ENCODE assay signal across 9 cellular contexts in the genomic region with DNA sequence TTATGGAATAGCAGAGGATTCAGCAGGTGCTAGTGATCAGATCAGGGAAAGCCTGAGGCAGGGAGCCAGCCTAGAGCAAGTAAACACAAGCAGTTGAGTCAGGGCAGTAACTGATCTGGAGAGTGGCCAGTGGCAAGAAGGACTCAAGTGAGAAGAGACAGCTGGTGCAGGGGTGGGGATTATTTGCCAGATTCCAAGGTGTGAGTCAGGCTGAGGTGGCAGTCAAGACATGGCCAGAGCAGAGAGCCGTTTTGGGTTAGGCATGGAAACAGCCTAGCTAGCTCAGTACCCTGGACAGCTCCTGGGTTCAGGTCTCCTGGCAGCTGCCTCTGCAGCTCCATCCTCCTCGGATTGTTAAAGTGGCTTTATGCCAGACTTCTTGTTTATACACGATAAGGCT.
A peak's percentile ranks its signal among the peaks of the same experiment; 100 is the strongest.
DNase-seq lines count a peak whose midpoint lies in the region; ATAC-seq, FAIRE-seq and TF ChIP-seq lines count a peak whose summit lies in the region.
"Had no signal": no experiment of that assay in that cellular context is flagged by ENCODE, and none has a peak within 500 bp of the region (broad histone marks: within the 10 kb centered on the region; RNA-seq: fewer than 3 reads in every experiment).

No MANE protein-coding gene starts in this region.

- H3K9me3 Mint-ChIP-seq in CD8-positive, alpha-beta memory T cell: peaks cover 0 to 3% (median 2%) of the 10 kb centered on the region in 5 donors

- H3K27ac Mint-ChIP-seq in CD8-positive, alpha-beta memory T cell: no peak overlapping the region
- H3K27ac Mint-ChIP-seq: naive B cell had no signal

- peak; percentile 59 for FAIRE-seq in A549 (lab: Jason Lieb, UNC)

- 0 out of 5 replicates have a peak, but pooled peaks of 1 of the 2 experiments have one; percentile 15 for TF ChIP-seq RAD21 in A549 (conservative IDR thresholded peaks at IDR 0.05 in 1 of 2, IDR thresholded peaks at IDR 0.05 in 1 of 2)

- 0 out of 3 replicates have a peak overlapping the region, but pooled peaks have one; percentile 24 for H3K4me2 ChIP-seq in A549

- no peaks in the 10 kb centered on the region for H3K4me1 Mint-ChIP-seq in CD8-positive, alpha-beta memory T cell
- H3K4me1 Mint-ChIP-seq: naive B cell had no signal

- H3K4me3 Mint-ChIP-seq in CD8-positive, alpha-beta memory T cell: no peak overlapping the region
- H3K4me3 Mint-ChIP-seq: naive B cell had no signal

- DNase-seq in A549 (ENCODE audit: low read depth in 1 of 2, low spot score in 1 of 2) (peak; percentile 65 to 88), HCEC 1CT (peak; percentile 55), RPMI7951 (ENCODE audit: low read depth) (peak; percentile 56), epithelial cell of prostate (ENCODE audit: low read depth, low spot score) (peak; percentile 84), skeletal muscle cell (ENCODE audit: low read depth) (peak; percentile 1)
- DNase-seq in CD8-positive, alpha-beta memory T cell: no peak
- DNase-seq: naive B cell had no signal

- 3% methylated on average over 3 of the region's 3 CpGs for WGBS in A549 (ENCODE audit: missing lambda C conversion rate)

- no peak for TF ChIP-seq CTCF in A549 (IDR thresholded peaks at IDR 0.05)

- H3K36me3 ChIP-seq in CD8-positive, alpha-beta memory T cell (ENCODE audit: insufficient read depth, low read length): no peaks in the 10 kb centered on the region

- H3K9me3 ChIP-seq in A549: no peaks in the 10 kb centered on the region
- H3K9me3 ChIP-seq in CD8-positive, alpha-beta memory T cell (ENCODE audit: low read length): no peaks in the 10 kb centered on the region

- peaks cover 4% of the 10 kb centered on the region; the same call in 1 of the 3 replicates for H3K4me1 ChIP-seq in A549
- H3K4me1 ChIP-seq in CD8-positive, alpha-beta memory T cell (ENCODE audit: insufficient read depth, low read length): no peaks in the 10 kb centered on the region

- TF ChIP-seq EP300 in A549 (IDR thresholded peaks at IDR 0.05): no peak; a peak in 1 of 5 replicates

- POLR2A ChIA-PET in A549 (lab: Yijun Ruan, JAX): no interaction called here
- POLR2A ChIA-PET in CD8-positive, alpha-beta memory T cell (lab: Charles Lee): no interaction called here

- H3K27me3 ChIP-seq in CD8-positive, alpha-beta memory T cell (ENCODE audit: insufficient read depth, low read length, poor library complexity, severe bottlenecking): no peaks in the 10 kb centered on the region

- H3K27ac ChIP-seq in A549 (no peak overlapping the region), epithelial cell of prostate (no peak overlapping the region)
- H3K27ac ChIP-seq in CD8-positive, alpha-beta memory T cell (ENCODE audit: low read depth, low read length): no peak overlapping the region

- ATAC-seq in A549 (peak; percentile 98 to 100), HG03469 (IDR thresholded peaks at IDR 0.05; ENCODE audit: unreplicated experiment) (no peak), HG03196 (IDR thresholded peaks at IDR 0.05; ENCODE audit: unreplicated experiment) (no peak)

- CTCF ChIA-PET in A549 (lab: Yijun Ruan, JAX): no interaction called here
- CTCF ChIA-PET in CD8-positive, alpha-beta memory T cell (lab: Charles Lee): no interaction called here

- TF ChIP-seq POLR2A in A549 (IDR thresholded peaks at IDR 0.05; ENCODE audit: low read length): no peak

- H3K36me3 Mint-ChIP-seq in CD8-positive, alpha-beta memory T cell: no peaks in the 10 kb centered on the region
- H3K36me3 Mint-ChIP-seq: naive B cell had no signal

- H3K27me3 Mint-ChIP-seq in CD8-positive, alpha-beta memory T cell: no peaks in the 10 kb centered on the region

- H3K4me3 ChIP-seq in A549: no peak overlapping the region
- no peak overlapping the region for H3K4me3 ChIP-seq in skeletal muscle cell (ENCODE audit: low read depth, low read length)
- H3K4me3 ChIP-seq in CD8-positive, alpha-beta memory T cell (ENCODE audit: low read length): no peak overlapping the region

TF ChIP-seq in A549, 52 proteins besides CTCF, POLR2A, EP300 and RAD21 (continues in another document):
- TF ChIP-seq HOXA7 (CRISPR knock-in tag; IDR thresholded peaks at IDR 0.05): no peak
- TF ChIP-seq HDAC2 (IDR thresholded peaks at IDR 0.05): no peak
- TF ChIP-seq CBX8 (IDR thresholded peaks at IDR 0.05): no peak
- TF ChIP-seq GATA3 (IDR thresholded peaks at IDR 0.05; ENCODE audit: borderline replicate concordance): peak; percentile 80; the same call in 1 of the 2 replicates
- TF ChIP-seq, protein P1, sequence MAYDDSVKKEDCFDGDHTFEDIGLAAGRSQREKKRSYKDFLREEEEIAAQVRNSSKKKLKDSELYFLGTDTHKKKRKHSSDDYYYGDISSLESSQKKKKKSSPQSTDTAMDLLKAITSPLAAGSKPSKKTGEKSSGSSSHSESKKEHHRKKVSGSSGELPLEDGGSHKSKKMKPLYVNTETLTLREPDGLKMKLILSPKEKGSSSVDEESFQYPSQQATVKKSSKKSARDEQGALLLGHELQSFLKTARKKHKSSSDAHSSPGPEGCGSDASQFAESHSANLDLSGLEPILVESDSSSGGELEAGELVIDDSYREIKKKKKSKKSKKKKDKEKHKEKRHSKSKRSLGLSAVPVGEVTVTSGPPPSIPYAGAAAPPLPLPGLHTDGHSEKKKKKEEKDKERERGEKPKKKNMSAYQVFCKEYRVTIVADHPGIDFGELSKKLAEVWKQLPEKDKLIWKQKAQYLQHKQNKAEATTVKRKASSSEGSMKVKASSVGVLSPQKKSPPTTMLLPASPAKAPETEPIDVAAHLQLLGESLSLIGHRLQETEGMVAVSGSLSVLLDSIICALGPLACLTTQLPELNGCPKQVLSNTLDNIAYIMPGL (CRISPR knock-in tag; IDR thresholded peaks at IDR 0.05; ENCODE audit: borderline replicate concordance): no peak
- peak; percentile 70 for TF ChIP-seq EHMT2 (IDR thresholded peaks at IDR 0.05; ENCODE audit: low read depth)
- TF ChIP-seq FOSL2 (IDR thresholded peaks at IDR 0.05): peak; percentile 82; the same call in 1 of the 2 replicates
- TF ChIP-seq FOSL2 (CRISPR knock-in tag; IDR thresholded peaks at IDR 0.05): peak; percentile 85
- TF ChIP-seq, protein P2, sequence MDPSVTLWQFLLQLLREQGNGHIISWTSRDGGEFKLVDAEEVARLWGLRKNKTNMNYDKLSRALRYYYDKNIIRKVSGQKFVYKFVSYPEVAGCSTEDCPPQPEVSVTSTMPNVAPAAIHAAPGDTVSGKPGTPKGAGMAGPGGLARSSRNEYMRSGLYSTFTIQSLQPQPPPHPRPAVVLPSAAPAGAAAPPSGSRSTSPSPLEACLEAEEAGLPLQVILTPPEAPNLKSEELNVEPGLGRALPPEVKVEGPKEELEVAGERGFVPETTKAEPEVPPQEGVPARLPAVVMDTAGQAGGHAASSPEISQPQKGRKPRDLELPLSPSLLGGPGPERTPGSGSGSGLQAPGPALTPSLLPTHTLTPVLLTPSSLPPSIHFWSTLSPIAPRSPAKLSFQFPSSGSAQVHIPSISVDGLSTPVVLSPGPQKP (IDR thresholded peaks at IDR 0.05; ENCODE audit: low read depth, low read length): no peak
- TF ChIP-seq ZFP36 (IDR thresholded peaks at IDR 0.05; ENCODE audit: borderline replicate concordance, partially characterized antibody): no peak
- TF ChIP-seq, protein P3, sequence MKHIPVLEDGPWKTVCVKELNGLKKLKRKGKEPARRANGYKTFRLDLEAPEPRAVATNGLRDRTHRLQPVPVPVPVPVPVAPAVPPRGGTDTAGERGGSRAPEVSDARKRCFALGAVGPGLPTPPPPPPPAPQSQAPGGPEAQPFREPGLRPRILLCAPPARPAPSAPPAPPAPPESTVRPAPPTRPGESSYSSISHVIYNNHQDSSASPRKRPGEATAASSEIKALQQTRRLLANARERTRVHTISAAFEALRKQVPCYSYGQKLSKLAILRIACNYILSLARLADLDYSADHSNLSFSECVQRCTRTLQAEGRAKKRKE (CRISPR knock-in tag; IDR thresholded peaks at IDR 0.05; ENCODE audit: low read depth): peak; percentile 77; the same call in 1 of the 2 replicates
- TF ChIP-seq RFX5 (IDR thresholded peaks at IDR 0.05): no peak
- TF ChIP-seq CHD4 (IDR thresholded peaks at IDR 0.05; ENCODE audit: borderline replicate concordance): no peak
- peak; percentile 83; the same call in 1 of the 2 replicates for TF ChIP-seq FOXS1 (CRISPR knock-in tag; IDR thresholded peaks at IDR 0.05)
- no peak for TF ChIP-seq MAZ (IDR thresholded peaks at IDR 0.05; ENCODE audit: borderline replicate concordance, low read depth, low read length)
- TF ChIP-seq, protein P4, sequence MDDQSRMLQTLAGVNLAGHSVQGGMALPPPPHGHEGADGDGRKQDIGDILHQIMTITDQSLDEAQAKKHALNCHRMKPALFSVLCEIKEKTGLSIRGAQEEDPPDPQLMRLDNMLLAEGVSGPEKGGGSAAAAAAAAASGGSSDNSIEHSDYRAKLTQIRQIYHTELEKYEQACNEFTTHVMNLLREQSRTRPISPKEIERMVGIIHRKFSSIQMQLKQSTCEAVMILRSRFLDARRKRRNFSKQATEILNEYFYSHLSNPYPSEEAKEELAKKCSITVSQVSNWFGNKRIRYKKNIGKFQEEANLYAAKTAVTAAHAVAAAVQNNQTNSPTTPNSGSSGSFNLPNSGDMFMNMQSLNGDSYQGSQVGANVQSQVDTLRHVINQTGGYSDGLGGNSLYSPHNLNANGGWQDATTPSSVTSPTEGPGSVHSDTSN (IDR thresholded peaks at IDR 0.05): peak; percentile 70
- TF ChIP-seq TP53 (CRISPR knock-in tag; IDR thresholded peaks at IDR 0.05): no peak
- TF ChIP-seq, protein P5, sequence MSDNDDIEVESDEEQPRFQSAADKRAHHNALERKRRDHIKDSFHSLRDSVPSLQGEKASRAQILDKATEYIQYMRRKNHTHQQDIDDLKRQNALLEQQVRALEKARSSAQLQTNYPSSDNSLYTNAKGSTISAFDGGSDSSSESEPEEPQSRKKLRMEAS (IDR thresholded peaks at IDR 0.05): peak; percentile 25; the same call in 1 of the 2 replicates
- TF ChIP-seq HOXB5 (CRISPR knock-in tag; IDR thresholded peaks at IDR 0.05): peak; percentile 32; the same call in 1 of the 2 replicates
- TF ChIP-seq, protein P6, sequence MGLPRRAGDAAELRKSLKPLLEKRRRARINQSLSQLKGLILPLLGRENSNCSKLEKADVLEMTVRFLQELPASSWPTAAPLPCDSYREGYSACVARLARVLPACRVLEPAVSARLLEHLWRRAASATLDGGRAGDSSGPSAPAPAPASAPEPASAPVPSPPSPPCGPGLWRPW (IDR thresholded peaks at IDR 0.05): no peak
- no peak for TF ChIP-seq TFCP2L1 (CRISPR knock-in tag; IDR thresholded peaks at IDR 0.05)
- no peak for TF ChIP-seq NFE2L2 (conservative IDR thresholded peaks at IDR 0.05; ENCODE audit: low read length)
- TF ChIP-seq SREBF2 (IDR thresholded peaks at IDR 0.05): no peak
- no peak for TF ChIP-seq HOXB13 (CRISPR knock-in tag; IDR thresholded peaks at IDR 0.05; ENCODE audit: low read depth)
- TF ChIP-seq JUNB (IDR thresholded peaks at IDR 0.05): peak; percentile 81
- no peak for TF ChIP-seq MAFK (IDR thresholded peaks at IDR 0.05; ENCODE audit: partially characterized antibody)

Comparison
In these comparisons a context has a peak if more than half of its experiments do, and no peak if none do; other contexts are left out.
1. ATAC-seq: peak in A549 (2 of 2); none in HG03469 (single experiment) and HG03196 (single experiment).
2. DNase-seq: peak in A549 (2 of 2), HCEC 1CT (single experiment), RPMI7951 (single experiment), epithelial cell of prostate (single experiment) and skeletal muscle cell (single experiment); none in CD8-positive, alpha-beta memory T cell (0 of 5).